In the genomic region with DNA sequence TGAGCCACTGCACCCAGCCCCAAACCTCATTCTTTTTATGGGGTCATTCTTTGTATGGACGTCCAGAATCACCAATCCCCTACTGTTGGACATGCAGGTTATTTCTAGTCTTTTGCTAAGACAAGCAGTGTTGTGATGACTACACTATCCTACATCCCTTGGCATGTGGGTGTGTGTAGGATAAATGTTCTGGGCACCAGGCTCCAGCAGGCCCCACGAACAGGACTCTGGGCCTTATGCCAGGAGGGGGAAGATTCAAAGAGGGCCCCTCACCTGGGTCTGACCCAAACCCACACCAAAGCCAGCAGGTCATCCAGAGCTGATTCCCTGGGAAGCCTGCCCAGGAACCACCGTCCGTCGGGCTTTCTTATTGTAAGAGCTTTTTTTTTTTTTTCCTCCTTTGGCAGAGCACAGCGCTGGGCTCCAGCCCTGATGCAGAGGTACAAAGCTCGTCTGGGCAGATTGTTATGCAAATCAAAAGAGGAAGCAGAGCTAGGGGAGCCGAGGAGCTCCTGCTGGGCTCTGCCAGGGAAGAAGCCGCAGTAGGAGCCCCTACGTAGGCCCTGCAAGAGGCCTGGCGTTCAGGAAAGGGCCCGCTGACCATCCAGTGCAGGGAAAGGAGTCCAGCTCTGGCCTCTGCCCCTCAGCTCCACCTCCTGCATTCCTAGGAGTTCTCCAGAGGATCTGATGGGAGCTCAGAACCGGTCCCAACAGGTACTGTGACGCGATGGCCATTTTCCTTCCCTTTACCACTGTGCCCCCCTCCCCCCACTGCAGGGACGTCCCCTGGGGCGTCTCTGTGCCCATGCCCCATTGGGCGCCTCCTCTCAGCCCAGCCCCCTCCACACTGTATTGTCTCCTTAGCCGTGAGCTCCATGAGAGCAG, we compare ENCODE assay signal across 8 cellular contexts. TPM values are rescaled to one million over a fixed set of nuclear protein-coding genes. Genes with fewer than 3 reads are reported as not detected.
DNase-seq lines count a peak whose midpoint lies in the region; ATAC-seq and TF ChIP-seq lines count a peak whose summit lies in the region.

No MANE protein-coding gene starts in this region.

- H3K27me3 ChIP-seq in prostate gland (replicated peaks; ENCODE audit: insufficient read depth), result no peaks in the 10 kb centered on the region

- no peak for TF ChIP-seq CTCF in prostate gland (IDR thresholded peaks at IDR 0.05)

- H3K27ac ChIP-seq in SK-N-MC, result no peak overlapping the region
- H3K27ac ChIP-seq in prostate gland, result peak overlapping the region; percentile 62 to 73

- ATAC-seq in GM19023 (IDR thresholded peaks at IDR 0.05; ENCODE audit: unreplicated experiment), result peak; percentile 88
- ATAC-seq in HG03175 (IDR thresholded peaks at IDR 0.05; ENCODE audit: unreplicated experiment), result peak; percentile 79

- H3K36me3 ChIP-seq in SK-N-MC (ENCODE audit: insufficient read depth, low read length), result no peaks in the 10 kb centered on the region
- H3K36me3 ChIP-seq in prostate gland, result no peaks in the 10 kb centered on the region

- H3K9me3 ChIP-seq in SK-N-MC (ENCODE audit: low read depth, low read length), result no peaks in the 10 kb centered on the region
- no peaks in the 10 kb centered on the region for H3K9me3 ChIP-seq in prostate gland

- H3K4me1 ChIP-seq in prostate gland (replicated peaks), result no peaks in the 10 kb centered on the region

- intact Hi-C loops in prostate gland (cut with DNase I), result no loop called here

- H3K4me3 ChIP-seq in SK-N-MC, result peak overlapping the region; percentile 38
- H3K4me3 ChIP-seq in prostate gland, result peak overlapping the region; percentile 5 to 27

- 25% methylated on average over 19 of the region's 19 CpGs for WGBS in prostate gland

- DNase-seq in CD1c-positive myeloid dendritic cell (ENCODE audit: extremely low spot score), result peak; percentile 82
- DNase-seq in SK-N-MC (ENCODE audit: low read depth, low spot score), result no peak
- peak; percentile 71 for DNase-seq in germinal center (ENCODE audit: low spot score)
- peak; percentile 66 for DNase-seq in prostate gland (ENCODE audit: low spot score)
- no peak for DNase-seq in NCI-H524 (lab: John Stamatoyannopoulos, UW)
- DNase-seq in cerebellar cortex (ENCODE audit: low spot score), result no peak

- TF ChIP-seq POLR2A in prostate gland (IDR thresholded peaks at IDR 0.05), result no peak

- H3K9ac ChIP-seq in SK-N-MC (ENCODE audit: insufficient read length), result peak overlapping the region; percentile 41

RNA-seq across cellular contexts. Expression of a gene that starts 29.0 kb away (rescaled TPM):
- total RNA-seq in prostate gland, result 100 to 1,000 TPM in 1 of 2 donors, 10 to 100 TPM in 1; 92.8 to 154 TPM

RNA-seq across cellular contexts. Expression of a gene that starts 44.9 kb away (rescaled TPM):
- total RNA-seq in prostate gland, result 10 to 100 TPM; 22.8 to 33.9 TPM

Comparison
In these comparisons a context has a peak if more than half of its experiments do, and no peak if none do; other contexts are left out.
1. DNase-seq: peak in CD1c-positive myeloid dendritic cell (single experiment), germinal center (single experiment) and prostate gland (single experiment); none in SK-N-MC (single experiment), NCI-H524 (0 of 2) and cerebellar cortex (single experiment).